Comparison of ENCODE assay signal across 20 cellular contexts in genomic region chr4:145168578-145169187, GRCh38.
"Had no signal": no experiment of that assay in that cellular context is flagged by ENCODE, and none has a peak within 500 bp of the region (broad histone marks: within the 10 kb centered on the region; RNA-seq: fewer than 3 reads in every experiment).

No MANE protein-coding gene starts in this region.

- H3K27me3 ChIP-seq: body of pancreas, colonic mucosa, esophagus muscularis mucosa, right atrium auricular region, suprapubic skin had no signal

- H3K4me3 Mint-ChIP-seq: activated CD4-positive, alpha-beta T cell treated with anti-CD3 and anti-CD28 coated beads, Interleukin-2, amount 10 ng/mL, durations not matched to agents 7 days and 5 days; activated naive CD4-positive, alpha-beta T cell treated with anti-CD3 and anti-CD28 coated beads, Interleukin-2, amount 50 U/mL, for 24 hours; nephron progenitor cell; T-helper 17 cell had no signal

- H3K9me3 Mint-ChIP-seq: activated CD4-positive, alpha-beta T cell treated with anti-CD3 and anti-CD28 coated beads, Interleukin-2, amount 10 ng/mL, durations not matched to agents 7 days and 5 days; activated naive CD4-positive, alpha-beta T cell treated with anti-CD3 and anti-CD28 coated beads, Interleukin-2, amount 50 U/mL, for 24 hours; nephron progenitor cell had no signal

- H3K27ac ChIP-seq: body of pancreas, colonic mucosa, esophagus muscularis mucosa, right atrium auricular region, suprapubic skin had no signal

- H3K4me1 Mint-ChIP-seq: nephron progenitor cell had no signal

- H3K4me1 ChIP-seq: colonic mucosa, suprapubic skin had no signal

- DNase-seq: activated CD4-positive, alpha-beta T cell treated with anti-CD3 and anti-CD28 coated beads, Interleukin-2, amount 10 ng/mL, durations not matched to agents 7 days and 5 days; activated CD4-positive, CD25-positive, alpha-beta regulatory T cell; activated CD8-positive, alpha-beta memory T cell treated with anti-CD3 and anti-CD28 coated beads for 24 hours; activated effector memory CD4-positive, alpha-beta T cell treated with anti-CD3 and anti-CD28 coated beads, Interleukin-2, amount 50 U/mL, for 16 hours; amygdala; body of pancreas; caudate nucleus; colonic mucosa; mesendoderm; nephron progenitor cell; occipital lobe; stimulated activated CD4-positive, alpha-beta T cell treated with anti-CD3 and anti-CD28 coated beads, Interleukin-2, amount 100 ng/mL, for 48 hours; stimulated activated naive CD4-positive, alpha-beta T cell; T-helper 17 cell; trophoblast cell had no signal

- H3K27ac Mint-ChIP-seq: activated naive CD4-positive, alpha-beta T cell treated with anti-CD3 and anti-CD28 coated beads, Interleukin-2, amount 50 U/mL, for 24 hours; nephron progenitor cell; progenitor cell of endocrine pancreas had no signal

- H3K4me3 ChIP-seq: body of pancreas, colonic mucosa, esophagus muscularis mucosa, right atrium auricular region, suprapubic skin had no signal

- ATAC-seq: body of pancreas, T-helper 17 cell had no signal

- H3K27me3 Mint-ChIP-seq: activated CD4-positive, alpha-beta T cell treated with anti-CD3 and anti-CD28 coated beads, Interleukin-2, amount 10 ng/mL, durations not matched to agents 7 days and 5 days; activated naive CD4-positive, alpha-beta T cell treated with anti-CD3 and anti-CD28 coated beads, Interleukin-2, amount 50 U/mL, for 24 hours; progenitor cell of endocrine pancreas; T-helper 17 cell had no signal

- H3K9me3 ChIP-seq: body of pancreas, colonic mucosa, esophagus muscularis mucosa, right atrium auricular region, suprapubic skin had no signal
